In the genomic region with DNA sequence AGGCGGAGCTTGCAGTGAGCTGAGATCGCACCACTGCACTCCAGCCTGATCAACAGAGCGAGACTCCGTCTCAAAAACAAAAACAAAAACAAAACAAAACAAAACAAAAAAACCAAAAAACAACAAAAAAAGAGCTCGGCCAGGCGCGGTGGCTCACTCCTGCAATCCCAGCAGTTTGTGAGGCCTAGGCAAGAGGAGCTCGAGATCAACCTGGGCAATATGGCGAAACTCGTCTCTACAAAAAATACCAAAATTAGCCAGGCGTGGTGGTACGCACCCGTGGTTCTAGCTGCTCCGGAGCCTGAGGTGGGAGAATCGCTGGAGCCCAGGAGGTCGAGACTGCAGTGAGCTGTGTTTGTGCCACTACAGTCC, we compare ENCODE assay signal across 10 cellular contexts. TPM values are rescaled to one million over a fixed set of nuclear protein-coding genes. Genes with fewer than 3 reads are reported as not detected.
DNase-seq lines count a peak whose midpoint lies in the region; ATAC-seq, FAIRE-seq and TF ChIP-seq lines count a peak whose summit lies in the region.
"Had no signal": no experiment of that assay in that cellular context is flagged by ENCODE, and none has a peak within 500 bp of the region (broad histone marks: within the 10 kb centered on the region; RNA-seq: fewer than 3 reads in every experiment).

No MANE protein-coding gene starts in this region.

- in situ Hi-C loops in Caki2 (cut with HindIII; ENCODE audit: low pct_unique_long_range_greater_than_20kb, low sequenced_read_pairs) (no loop called here), K562 (cut with MboI) (no loop called here)

- POLR2A ChIA-PET in K562 (lab: Yijun Ruan, JAX) = interaction anchor here (0.8 to 2.2 kb wide), 18 partner anchors 9 to 354 kb away, joined by 3 to 25 read pairs (median 4); a partner anchor contains a TSS

- H3K4me2 ChIP-seq in Karpas-422 (ENCODE audit: low read depth, low read length, poor library complexity, severe bottlenecking) (peak overlapping the region; percentile 84), K562 (ENCODE audit: insufficient read depth, low read length) (peak overlapping the region; percentile 80), osteoblast (ENCODE audit: insufficient read depth, low read length) (peak overlapping the region; percentile 95)

- CTCF ChIA-PET in K562 (lab: Yijun Ruan, JAX; ENCODE audit: low intra/inter-chr PET ratio) = interaction anchor here (1.4 kb wide), 1 partner anchor 26 kb away, joined by 6 read pairs; no protein-coding TSS in a partner anchor

- ATAC-seq in K562 (no peak), HG02763 (IDR thresholded peaks at IDR 0.05; ENCODE audit: unreplicated experiment) (no peak), sciatic nerve (no peak)

- intact Hi-C loops in K562 (cut with micrococcal nuclease) (loop anchor here (2.0 to 5.0 kb wide), 3 partner anchors 26 to 323 kb away; a partner anchor contains a TSS), sciatic nerve (cut with DNase I) (no loop called here)

- H3K9me1 ChIP-seq in K562 (ENCODE audit: control insufficient read depth, insufficient read depth, low read length) = no peaks in the 10 kb centered on the region

- FAIRE-seq in K562 (lab: Jason Lieb, UNC) = no peak

- 0 out of 6 replicates have a peak, but pooled peaks of 1 of the 3 experiments have one; percentile 6 for TF ChIP-seq CTCF in K562 (IDR thresholded peaks at IDR 0.05 in 2 of 3, conservative IDR thresholded peaks at IDR 0.05 in 1 of 3; ENCODE audit: insufficient read depth in 2 of 3, low read depth in 1 of 3, low read length in 3 of 3)
- TF ChIP-seq CTCF in osteoblast (IDR thresholded peaks at IDR 0.05; ENCODE audit: extremely low read depth, low read depth, low read length) = no peak

- H4K20me1 ChIP-seq in Karpas-422 (ENCODE audit: insufficient read depth, low read depth, low read length) = no peaks in the 10 kb centered on the region
- 0 out of 2 replicates have a peak, but pooled peaks cover 3% of the 10 kb centered on the region for H4K20me1 ChIP-seq in K562 (replicated peaks; ENCODE audit: control insufficient read depth, insufficient read depth, low read length)
- peaks cover 3% of the 10 kb centered on the region for H4K20me1 ChIP-seq in osteoblast (ENCODE audit: insufficient read depth, low read length)

- H3K9ac ChIP-seq in Karpas-422 (ENCODE audit: low read length) = peak overlapping the region; percentile 72
- H3K9ac ChIP-seq in K562 (ENCODE audit: insufficient read depth in 1 of 2, low read depth in 2 of 2, low read length in 2 of 2) = peak overlapping the region; percentile 73 to 89

- TSS peak; percentile 32 for BruUV-seq in K562 (replicated peaks; lab: Mats Ljungman, UMichigan)

- H3K4me1 ChIP-seq in Karpas-422 (ENCODE audit: low read length) = peaks cover 30% of the 10 kb centered on the region
- peaks cover 15 to 41% of the 10 kb centered on the region in 2 experiments for H3K4me1 ChIP-seq in K562 (replicated peaks in 1 of 2; ENCODE audit: control insufficient read depth in 2 of 2, insufficient read depth in 2 of 2, low read length in 2 of 2)
- H3K4me1 ChIP-seq in osteoblast (ENCODE audit: insufficient read depth, low read length) = peaks cover 11% of the 10 kb centered on the region

- TF ChIP-seq EP300 in K562 (IDR thresholded peaks at IDR 0.05; ENCODE audit: low read length) = no peak

- peak overlapping the region; percentile 96 for H2AFZ ChIP-seq in Karpas-422 (ENCODE audit: low read length)
- peak overlapping the region; percentile 86 for H2AFZ ChIP-seq in K562 (ENCODE audit: low read depth, low read length)
- peak overlapping the region; percentile 48 for H2AFZ ChIP-seq in osteoblast (ENCODE audit: low read length)

- no peaks in the 10 kb centered on the region for H3K27me3 ChIP-seq in Karpas-422 (ENCODE audit: low read length)
- H3K27me3 ChIP-seq in K562 (ENCODE audit: control insufficient read depth in 2 of 2, insufficient read depth in 2 of 2, low read length in 2 of 2) = no peaks in the 10 kb centered on the region
- no peaks in the 10 kb centered on the region for H3K27me3 ChIP-seq in osteoblast (ENCODE audit: insufficient read depth, low read length)

- TF ChIP-seq POLR2A in K562 (conservative IDR thresholded peaks at IDR 0.05) = peak; percentile 77

- H3K79me2 ChIP-seq in Karpas-422 (ENCODE audit: low read length) = no peaks in the 10 kb centered on the region
- no peaks in the 10 kb centered on the region for H3K79me2 ChIP-seq in K562 (ENCODE audit: control insufficient read depth, insufficient read depth, low read length)
- H3K79me2 ChIP-seq in osteoblast (ENCODE audit: insufficient read depth, low read length) = no peaks in the 10 kb centered on the region

- peak overlapping the region; percentile 65; the same call in 1 of the 2 replicates for H3K4me3 ChIP-seq in Karpas-422 (ENCODE audit: low read length)
- H3K4me3 ChIP-seq in K562 = peak overlapping the region; percentile 51
- peak overlapping the region; percentile 76 for H3K4me3 ChIP-seq in osteoblast (ENCODE audit: insufficient read depth, low read length)

- H3K27ac ChIP-seq in Karpas-422 (ENCODE audit: low read length) = peak overlapping the region; percentile 63
- H3K27ac ChIP-seq in K562 (ENCODE audit: extremely low read depth, low read depth, low read length) = peak overlapping the region; percentile 85
- no peak overlapping the region for H3K27ac ChIP-seq in osteoblast (ENCODE audit: low read depth, low read length)

- TF ChIP-seq RAD21 in K562 (CRISPR knock-in tag; conservative IDR thresholded peaks at IDR 0.05 in 1 of 2, IDR thresholded peaks at IDR 0.05 in 1 of 2) = no peak

- H3K36me3 ChIP-seq in Karpas-422 (ENCODE audit: insufficient read depth, low read length) (no peaks in the 10 kb centered on the region), K562 (ENCODE audit: control insufficient read depth, insufficient read depth, low read length) (no peaks in the 10 kb centered on the region), osteoblast (ENCODE audit: insufficient read depth, low read length) (no peaks in the 10 kb centered on the region)

- DNase-seq in Caki2 (ENCODE audit: low read depth) (peak; percentile 75), Karpas-422 (peak; percentile 60), K562 (ENCODE audit: extremely low read depth in 1 of 4, low spot score in 3 of 4) (no peak), osteoblast (ENCODE audit: insufficient read length, low spot score, missing footprints) (no peak), NCI-H2081 (lab: John Stamatoyannopoulos, UW) (no peak), sciatic nerve (ENCODE audit: low spot score) (no peak), NCI-H2029 (lab: John Stamatoyannopoulos, UW) (no peak)
- DNase-seq: cortex of kidney, NCI-H1417 treated with DMSO at 0.1 percent for 48 hours had no signal

- no peaks in the 10 kb centered on the region for H3K9me3 ChIP-seq in Karpas-422 (ENCODE audit: low read length)
- H3K9me3 ChIP-seq in K562 (replicated peaks; ENCODE audit: control insufficient read depth, insufficient read depth, low read depth, low read length) = no peaks in the 10 kb centered on the region
- no peaks in the 10 kb centered on the region for H3K9me3 ChIP-seq in osteoblast (ENCODE audit: low read depth, low read length)

- WGBS in K562 (ENCODE audit: insufficient coverage, low coverage, missing lambda C conversion rate) = 41% methylated on average over 12 of the region's 16 CpGs

- H3K9me2 ChIP-seq in Karpas-422 (replicated peaks; ENCODE audit: insufficient read depth, low read length) = no peaks in the 10 kb centered on the region

RNA-seq across cellular contexts. Expression of a gene that starts 20.2 kb away (rescaled TPM):
- 56.2 and 62.2 TPM in 2 replicates for total RNA-seq in Caki2 (2014; rRNA removed; shearing (Covaris generic); ENCODE audit: low replicate concordance)
- total RNA-seq in Karpas-422 (2014; rRNA removed; shearing (Covaris generic); ENCODE audit: low replicate concordance) = 2.0 TPM in 1 of 2 replicates, not detected in the other
- 5.4 and 8.3 TPM in 2 replicates for total RNA-seq in K562 (2011; cell fraction: chromatin; rRNA removed; ENCODE audit: low replicate concordance)
- total RNA-seq in K562 (2011; cell fraction: nucleolus; rRNA removed) = 6.2 and 7.5 TPM in 2 replicates
- total RNA-seq in K562 (2011; cell fraction: nucleoplasm; rRNA removed) = 7.2 and 7.9 TPM in 2 replicates
- total RNA-seq in K562 (2014; rRNA removed) = 12.9 and 13.8 TPM in 2 replicates
- total RNA-seq in K562 (2014; rRNA removed; fragmentation: Illumina TruSeq; extraction: Trizol) = 8.4 and 11.7 TPM in 2 replicates
- 8.9 and 9.0 TPM in 2 replicates for total RNA-seq in K562 (2015; rRNA removed; fragmentation: Illumina TruSeq; extraction: Trizol)
- 10.3 and 12.4 TPM in 2 replicates for total RNA-seq in K562 (2021)
- polyA plus RNA-seq in K562 (2011; rRNA removed) = 7.1 and 12.6 TPM in 2 replicates
- 4.5 and 12.8 TPM in 2 replicates for polyA plus RNA-seq in K562 (2011; cell fraction: cytosol; rRNA removed)
- 8.4 and 8.9 TPM in 2 replicates for polyA plus RNA-seq in K562 (2011; cell fraction: nucleus; rRNA removed)
- 6.9 and 17.6 TPM in 2 replicates for polyA plus RNA-seq in K562 (2012)
- 5.4 and 7.7 TPM in 2 replicates for polyA plus RNA-seq in K562 (2014; fragmentation: Illumina TruSeq; extraction: Trizol)
- 1 to 10 TPM; 2.6 to 3.2 TPM for polyA plus RNA-seq in K562 (2014; fragmentation: Nextera tagmentation; extraction: Ambion mirVana)
- 12.4 and 14.9 TPM in 2 replicates for polyA plus RNA-seq in K562 (2014; rRNA removed)
- polyA minus RNA-seq in K562 (2011; rRNA and poly(A)+ RNA removed) = 3.3 and 4.2 TPM in 2 replicates
- polyA minus RNA-seq in K562 (2011; cell fraction: cytosol; rRNA and poly(A)+ RNA removed) = 3.4 and 4.1 TPM in 2 replicates
- 2.6 and 3.3 TPM in 2 replicates for polyA minus RNA-seq in K562 (2011; cell fraction: nucleus; rRNA and poly(A)+ RNA removed)
- total RNA-seq in osteoblast = 0.29 and 0.72 TPM in 2 replicates
- total RNA-seq in sciatic nerve = 3.2 TPM

RNA-seq across cellular contexts. Expression of a gene that starts 37.4 kb away (rescaled TPM):
- not detected in 2 replicates for total RNA-seq in Caki2 (2014; rRNA removed; shearing (Covaris generic); ENCODE audit: low replicate concordance)
- total RNA-seq in Karpas-422 (2014; rRNA removed; shearing (Covaris generic); ENCODE audit: low replicate concordance) = not detected in 2 replicates
- total RNA-seq in K562 (2011; cell fraction: chromatin; rRNA removed; ENCODE audit: low replicate concordance) = not detected in 2 replicates
- total RNA-seq in K562 (2011; cell fraction: nucleolus; rRNA removed) = not detected in 2 replicates
- not detected in 2 replicates for total RNA-seq in K562 (2011; cell fraction: nucleoplasm; rRNA removed)
- total RNA-seq in K562 (2014; rRNA removed) (not detected in 2 replicates), K562 (2014; rRNA removed; fragmentation: Illumina TruSeq; extraction: Trizol) (not detected in 2 replicates), K562 (2015; rRNA removed; fragmentation: Illumina TruSeq; extraction: Trizol) (not detected in 2 replicates), K562 (2021) (not detected in 2 replicates), osteoblast (not detected in 2 replicates), sciatic nerve (not detected)
- polyA plus RNA-seq in K562 (2011; rRNA removed) (not detected in 2 replicates), K562 (2014; fragmentation: Illumina TruSeq; extraction: Trizol) (not detected in 2 replicates), K562 (2014; fragmentation: Nextera tagmentation; extraction: Ambion mirVana) (under 1 TPM in 1 of 2 experiments, not detected in 1; 0.01 TPM), K562 (2014; rRNA removed) (not detected in 2 replicates)
- not detected in 2 replicates for polyA plus RNA-seq in K562 (2011; cell fraction: cytosol; rRNA removed)
- not detected in 2 replicates for polyA plus RNA-seq in K562 (2011; cell fraction: nucleus; rRNA removed)
- polyA plus RNA-seq in K562 (2012) = not detected in 2 replicates
- polyA minus RNA-seq in K562 (2011; rRNA and poly(A)+ RNA removed) = not detected in 2 replicates
- not detected in 2 replicates for polyA minus RNA-seq in K562 (2011; cell fraction: cytosol; rRNA and poly(A)+ RNA removed)
- not detected in 2 replicates for polyA minus RNA-seq in K562 (2011; cell fraction: nucleus; rRNA and poly(A)+ RNA removed)

RNA-seq across cellular contexts. Expression of a gene that starts 38.2 kb away (rescaled TPM):
- total RNA-seq in Caki2 (2014; rRNA removed; shearing (Covaris generic); ENCODE audit: low replicate concordance) = 17.9 and 32.2 TPM in 2 replicates
- 23.6 and 46.2 TPM in 2 replicates for total RNA-seq in Karpas-422 (2014; rRNA removed; shearing (Covaris generic); ENCODE audit: low replicate concordance)
- total RNA-seq in K562 (2011; cell fraction: chromatin; rRNA removed; ENCODE audit: low replicate concordance) = 93.5 and 120 TPM in 2 replicates
- total RNA-seq in K562 (2011; cell fraction: nucleolus; rRNA removed) = 59.6 and 64.0 TPM in 2 replicates
- total RNA-seq in K562 (2011; cell fraction: nucleoplasm; rRNA removed) = 84.3 and 102 TPM in 2 replicates
- total RNA-seq in K562 (2014; rRNA removed) (29.5 and 31.6 TPM in 2 replicates), K562 (2014; rRNA removed; fragmentation: Illumina TruSeq; extraction: Trizol) (11.4 and 14.2 TPM in 2 replicates), K562 (2015; rRNA removed; fragmentation: Illumina TruSeq; extraction: Trizol) (21.7 and 25.6 TPM in 2 replicates), K562 (2021) (37.7 and 47.6 TPM in 2 replicates), osteoblast (12.4 and 15.9 TPM in 2 replicates), sciatic nerve (24.6 TPM)
- polyA plus RNA-seq in K562 (2011; rRNA removed) (15.6 and 19.3 TPM in 2 replicates), K562 (2014; fragmentation: Illumina TruSeq; extraction: Trizol) (20.9 and 29.8 TPM in 2 replicates), K562 (2014; fragmentation: Nextera tagmentation; extraction: Ambion mirVana) (1 to 10 TPM; 1.8 to 2.1 TPM), K562 (2014; rRNA removed) (34.8 and 39.3 TPM in 2 replicates)
- 15.7 and 25.0 TPM in 2 replicates for polyA plus RNA-seq in K562 (2011; cell fraction: cytosol; rRNA removed)
- polyA plus RNA-seq in K562 (2011; cell fraction: nucleus; rRNA removed) = 121 and 125 TPM in 2 replicates
- polyA plus RNA-seq in K562 (2012) = 32.5 and 45.1 TPM in 2 replicates
- 14.0 and 16.6 TPM in 2 replicates for polyA minus RNA-seq in K562 (2011; rRNA and poly(A)+ RNA removed)
- 7.3 and 9.5 TPM in 2 replicates for polyA minus RNA-seq in K562 (2011; cell fraction: cytosol; rRNA and poly(A)+ RNA removed)
- 19.9 and 22.7 TPM in 2 replicates for polyA minus RNA-seq in K562 (2011; cell fraction: nucleus; rRNA and poly(A)+ RNA removed)

RNA-seq across cellular contexts. Expression of a gene that starts 53.9 kb away (rescaled TPM):
- total RNA-seq in Caki2 (2014; rRNA removed; shearing (Covaris generic); ENCODE audit: low replicate concordance) = not detected in 2 replicates
- not detected in 2 replicates for total RNA-seq in Karpas-422 (2014; rRNA removed; shearing (Covaris generic); ENCODE audit: low replicate concordance)
- not detected in 2 replicates for total RNA-seq in K562 (2011; cell fraction: chromatin; rRNA removed; ENCODE audit: low replicate concordance)
- total RNA-seq in K562 (2011; cell fraction: nucleolus; rRNA removed) = not detected in 2 replicates
- total RNA-seq in K562 (2011; cell fraction: nucleoplasm; rRNA removed) = not detected in 2 replicates
- total RNA-seq in K562 (2014; rRNA removed) = 0.08 TPM in 1 of 2 replicates, not detected in the other
- 0.04 TPM in 1 of 2 replicates, not detected in the other for total RNA-seq in K562 (2014; rRNA removed; fragmentation: Illumina TruSeq; extraction: Trizol)
- not detected in 2 replicates for total RNA-seq in K562 (2015; rRNA removed; fragmentation: Illumina TruSeq; extraction: Trizol)
- total RNA-seq in K562 (2021) = 0.07 TPM in 1 of 2 replicates, not detected in the other
- polyA plus RNA-seq in K562 (2011; rRNA removed) = 0.05 and 0.15 TPM in 2 replicates
- 0.03 TPM in 2 replicates for polyA plus RNA-seq in K562 (2011; cell fraction: cytosol; rRNA removed)
- not detected in 2 replicates for polyA plus RNA-seq in K562 (2011; cell fraction: nucleus; rRNA removed)
- 0.06 and 0.08 TPM in 2 replicates for polyA plus RNA-seq in K562 (2012)
- 0.10 TPM in 1 of 2 replicates, not detected in the other for polyA plus RNA-seq in K562 (2014; fragmentation: Illumina TruSeq; extraction: Trizol)
- polyA plus RNA-seq in K562 (2014; fragmentation: Nextera tagmentation; extraction: Ambion mirVana) = under 1 TPM; 0.15 to 0.28 TPM
- polyA plus RNA-seq in K562 (2014; rRNA removed) = 0.07 TPM in 1 of 2 replicates, not detected in the other
- 0.12 TPM in 1 of 2 replicates, not detected in the other for polyA minus RNA-seq in K562 (2011; rRNA and poly(A)+ RNA removed)
- polyA minus RNA-seq in K562 (2011; cell fraction: cytosol; rRNA and poly(A)+ RNA removed) = not detected in 2 replicates
- polyA minus RNA-seq in K562 (2011; cell fraction: nucleus; rRNA and poly(A)+ RNA removed) = not detected in 2 replicates
- total RNA-seq in osteoblast = not detected in 2 replicates
- not detected for total RNA-seq in sciatic nerve

RNA-seq across cellular contexts. Expression of a gene that starts 58.9 kb away (rescaled TPM):
- total RNA-seq in Caki2 (2014; rRNA removed; shearing (Covaris generic); ENCODE audit: low replicate concordance) = 4,377 and 4,541 TPM in 2 replicates
- 7,026 and 7,196 TPM in 2 replicates for total RNA-seq in Karpas-422 (2014; rRNA removed; shearing (Covaris generic); ENCODE audit: low replicate concordance)
- 854 and 1,455 TPM in 2 replicates for total RNA-seq in K562 (2011; cell fraction: chromatin; rRNA removed; ENCODE audit: low replicate concordance)
- total RNA-seq in K562 (2011; cell fraction: nucleolus; rRNA removed) = 1,835 and 1,893 TPM in 2 replicates
- 1,718 and 2,743 TPM in 2 replicates for total RNA-seq in K562 (2011; cell fraction: nucleoplasm; rRNA removed)
- total RNA-seq in K562 (2014; rRNA removed) (4,051 and 4,420 TPM in 2 replicates), K562 (2014; rRNA removed; fragmentation: Illumina TruSeq; extraction: Trizol) (2,268 and 2,618 TPM in 2 replicates), K562 (2015; rRNA removed; fragmentation: Illumina TruSeq; extraction: Trizol) (3,776 and 3,843 TPM in 2 replicates), K562 (2021) (2,303 and 2,318 TPM in 2 replicates), osteoblast (3,800 and 4,007 TPM in 2 replicates), sciatic nerve (1,122 TPM)
- polyA plus RNA-seq in K562 (2011; rRNA removed) (3,764 and 5,908 TPM in 2 replicates), K562 (2014; fragmentation: Illumina TruSeq; extraction: Trizol) (3,833 and 4,270 TPM in 2 replicates), K562 (2014; fragmentation: Nextera tagmentation; extraction: Ambion mirVana) (1,000 to 10,000 TPM; 3,894 to 5,311 TPM), K562 (2014; rRNA removed) (3,427 and 3,846 TPM in 2 replicates)
- polyA plus RNA-seq in K562 (2011; cell fraction: cytosol; rRNA removed) = 7,594 and 7,810 TPM in 2 replicates
- polyA plus RNA-seq in K562 (2011; cell fraction: nucleus; rRNA removed) = 2,830 and 3,465 TPM in 2 replicates
- polyA plus RNA-seq in K562 (2012) = 3,329 and 5,405 TPM in 2 replicates
- 4,917 and 6,085 TPM in 2 replicates for polyA minus RNA-seq in K562 (2011; rRNA and poly(A)+ RNA removed)
- 3,397 and 3,535 TPM in 2 replicates for polyA minus RNA-seq in K562 (2011; cell fraction: cytosol; rRNA and poly(A)+ RNA removed)
- polyA minus RNA-seq in K562 (2011; cell fraction: nucleus; rRNA and poly(A)+ RNA removed) = 973 and 1,854 TPM in 2 replicates

Comparison
In these comparisons a context has a peak if more than half of its experiments do, and no peak if none do; other contexts are left out.
1. DNase-seq: peak in Caki2 (single experiment) and Karpas-422 (single experiment); none in K562 (0 of 4), osteoblast (single experiment), NCI-H2081 (0 of 2), sciatic nerve (single experiment) and NCI-H2029 (single experiment).
2. Peak in every context shown above with its lines, with median percentiles within 50 percentile points of each other: H2AFZ ChIP-seq, H3K4me2 ChIP-seq and H3K4me3 ChIP-seq.